ENCODE assay signal across 21 cellular contexts in genomic region chr1:239123243-239123642, GRCh38.
DNase-seq lines count a peak whose midpoint lies in the region; ATAC-seq, FAIRE-seq and TF ChIP-seq lines count a peak whose summit lies in the region.
"Had no signal": no experiment of that assay in that cellular context is flagged by ENCODE, and none has a peak within 500 bp of the region (broad histone marks: within the 10 kb centered on the region; RNA-seq: fewer than 3 reads in every experiment).

No MANE protein-coding gene starts in this region.

- H3K4me2 ChIP-seq in HepG2 (ENCODE audit: low read depth, low read length), result no peak overlapping the region
- no peak overlapping the region for H3K4me2 ChIP-seq in hepatocyte

- CTCF ChIA-PET in HepG2 (lab: Yijun Ruan, JAX; ENCODE audit: low intra/inter-chr PET ratio, low total read pairs), result no interaction called here
- CTCF ChIA-PET in A673 (lab: Charles Lee), result no interaction called here

- ATAC-seq in HepG2 (no peak), right lobe of liver (no peak), HG03521 (IDR thresholded peaks at IDR 0.05; ENCODE audit: unreplicated experiment) (no peak)
- no peak for ATAC-seq in stimulated activated naive CD8-positive, alpha-beta T cell treated with anti-CD3 and anti-CD28 coated beads, Interleukin-15, Interleukin-2, amounts not matched to agents 100 U/mL and 50 U/mL, for 24 hours

- no peak for FAIRE-seq in HepG2 (lab: Jason Lieb, UNC)
- FAIRE-seq: A204.1, GM12892, GM18507 had no signal

- no peaks in the 10 kb centered on the region for H3K9me2 ChIP-seq in hepatocyte (replicated peaks; ENCODE audit: insufficient read depth)

- H3K27ac ChIP-seq in HepG2 (ENCODE audit: extremely low read length, insufficient read depth, low read length), result no peak overlapping the region
- no peak overlapping the region for H3K27ac ChIP-seq in right lobe of liver
- no peak overlapping the region for H3K27ac ChIP-seq in hepatocyte
- no peak overlapping the region for H3K27ac ChIP-seq in A673 (ENCODE audit: low read depth, low read length, poor library complexity, severe bottlenecking)
- H3K27ac ChIP-seq: Peyer's patch had no signal

- H3K4me3 ChIP-seq in HepG2 (replicated peaks in 1 of 3; ENCODE audit: insufficient read depth in 1 of 3, low read depth in 2 of 3, low read length in 3 of 3) (no peak overlapping the region), right lobe of liver (no peak overlapping the region), hepatocyte (no peak overlapping the region), A673 (ENCODE audit: low read depth, low read length, poor library complexity, severe bottlenecking) (no peak overlapping the region)
- H3K4me3 ChIP-seq: Peyer's patch had no signal

- TF ChIP-seq CTCF in HepG2 (CRISPR knock-in tag; IDR thresholded peaks at IDR 0.05), result no peak
- TF ChIP-seq CTCF in right lobe of liver (IDR thresholded peaks at IDR 0.05), result no peak
- no peak for TF ChIP-seq CTCF in hepatocyte (IDR thresholded peaks at IDR 0.05; ENCODE audit: poor library complexity)
- TF ChIP-seq CTCF in A673 (conservative IDR thresholded peaks at IDR 0.05; ENCODE audit: low read depth, low read length), result no peak

- H3K4me1 ChIP-seq in HepG2 (ENCODE audit: insufficient read depth, low read length) (no peaks in the 10 kb centered on the region), right lobe of liver (no peaks in the 10 kb centered on the region), hepatocyte (ENCODE audit: insufficient read depth) (no peaks in the 10 kb centered on the region), A673 (ENCODE audit: insufficient read depth, low read length, poor library complexity, severe bottlenecking) (no peaks in the 10 kb centered on the region)
- H3K4me1 ChIP-seq: Caco-2, Peyer's patch had no signal

- no peaks in the 10 kb centered on the region for H3K79me2 ChIP-seq in HepG2 (ENCODE audit: insufficient read depth, low read length)
- no peaks in the 10 kb centered on the region for H3K79me2 ChIP-seq in hepatocyte

- WGBS in HepG2 (ENCODE audit: low lambda C conversion rate), result 43% methylated on average over 4 of the region's 4 CpGs
- 22% methylated on average over 4 of the region's 4 CpGs for WGBS in right lobe of liver (ENCODE audit: insufficient coverage, low coverage, low lambda C conversion rate, missing lambda C conversion rate)
- WGBS in hepatocyte (ENCODE audit: low lambda C conversion rate, missing lambda C conversion rate), result 78% methylated on average over 4 of the region's 4 CpGs

- DNase-seq in HepG2 (ENCODE audit: low spot score) (no peak), right lobe of liver (no peak), NOMO-1 treated with DMSO at 0.1 percent for 48 hours (lab: John Stamatoyannopoulos, UW; ENCODE audit: unreplicated experiment) (peak; percentile 52), hepatocyte (ENCODE audit: low spot score) (peak; percentile 13), A673 (ENCODE audit: low spot score) (no peak), T1000 (lab: John Stamatoyannopoulos, UW) (no peak)
- no peak for DNase-seq in stimulated activated naive CD8-positive, alpha-beta T cell treated with anti-CD3 and anti-CD28 coated beads, Interleukin-15, Interleukin-2, amounts not matched to agents 100 U/mL and 50 U/mL, for 24 hours
- DNase-seq: Caco-2; CD4-positive, alpha-beta T cell; DMS79; GOT3; MV-4-11; NCI-H1417 treated with DMSO at 0.1 percent for 48 hours; NCI-H187 treated with DMSO at 0.1 percent for 48 hours; NCI-H345; NCI-H524 treated with DMSO at 0.1 percent for 48 hours; Peyer's patch had no signal

- in situ Hi-C loops in HepG2 (cut with HindIII; ENCODE audit: extremely low pct_ligation_motif_present, low pct_unique_long_range_greater_than_20kb), result no loop called here

- H4K20me1 ChIP-seq in HepG2 (ENCODE audit: insufficient read depth, low read length), result no peaks in the 10 kb centered on the region
- no peaks in the 10 kb centered on the region for H4K20me1 ChIP-seq in hepatocyte (ENCODE audit: insufficient read depth, poor library complexity, severe bottlenecking)

- H3K27me3 ChIP-seq in HepG2 (ENCODE audit: control insufficient read depth in 1 of 2, insufficient read depth in 2 of 2, low read length in 2 of 2), result no peaks in the 10 kb centered on the region
- no peaks in the 10 kb centered on the region for H3K27me3 ChIP-seq in right lobe of liver
- H3K27me3 ChIP-seq in hepatocyte, result no peaks in the 10 kb centered on the region
- no peaks in the 10 kb centered on the region for H3K27me3 ChIP-seq in A673 (replicated peaks; ENCODE audit: insufficient read depth, low read depth, low read length, poor library complexity)
- H3K27me3 ChIP-seq: Peyer's patch had no signal

- no peak for TF ChIP-seq POLR2A in HepG2 (IDR thresholded peaks at IDR 0.05; ENCODE audit: insufficient read depth in 1 of 2, low read depth in 2 of 2, low read length in 2 of 2)
- TF ChIP-seq POLR2A in right lobe of liver (IDR thresholded peaks at IDR 0.05), result no peak

- BruUV-seq in HepG2 (replicated peaks; lab: Mats Ljungman, UMichigan) (no TSS peak), A673 (replicated peaks; lab: Mats Ljungman, UMichigan) (no TSS peak)

- H2AFZ ChIP-seq in HepG2 (ENCODE audit: low read length) (no peak overlapping the region), hepatocyte (no peak overlapping the region)

- TF ChIP-seq EP300 in HepG2 (IDR thresholded peaks at IDR 0.05; ENCODE audit: low read depth in 2 of 2, low read length in 2 of 2) (no peak), HepG2 (CRISPR knock-in tag; IDR thresholded peaks at IDR 0.05; ENCODE audit: borderline replicate concordance) (no peak)

- intact Hi-C loops in HepG2 (cut with micrococcal nuclease; ENCODE audit: unreplicated experiment) (no loop called here), right lobe of liver (cut with DNase I) (no loop called here), A673 (cut with micrococcal nuclease; ENCODE audit: unreplicated experiment) (no loop called here)

- H3K9me3 ChIP-seq in HepG2 (ENCODE audit: low read length) (peaks cover 93% of the 10 kb centered on the region), right lobe of liver (no peaks in the 10 kb centered on the region), hepatocyte (ENCODE audit: low read depth) (no peaks in the 10 kb centered on the region), A673 (ENCODE audit: low read depth, low read length, poor library complexity, severe bottlenecking) (no peaks in the 10 kb centered on the region)
- H3K9me3 ChIP-seq: Caco-2, Peyer's patch had no signal

- POLR2A ChIA-PET in HepG2 (lab: Yijun Ruan, JAX) (no interaction called here), A673 (lab: Charles Lee; ENCODE audit: low non-redundant PET) (no interaction called here)

- TF ChIP-seq RAD21 in HepG2 (CRISPR knock-in tag; IDR thresholded peaks at IDR 0.05), result no peak

- no peak overlapping the region for H3K9ac ChIP-seq in HepG2 (ENCODE audit: insufficient read depth, low read depth, low read length)

- no peaks in the 10 kb centered on the region for H3K36me3 ChIP-seq in HepG2 (replicated peaks in 1 of 2; ENCODE audit: control insufficient read depth in 1 of 2, insufficient read depth in 2 of 2, low read length in 2 of 2)
- H3K36me3 ChIP-seq in right lobe of liver, result no peaks in the 10 kb centered on the region
- H3K36me3 ChIP-seq in hepatocyte (replicated peaks; ENCODE audit: insufficient read depth, low read depth), result no peaks in the 10 kb centered on the region
- H3K36me3 ChIP-seq in A673 (ENCODE audit: insufficient read depth, low read length, poor library complexity, severe bottlenecking), result no peaks in the 10 kb centered on the region
- H3K36me3 ChIP-seq: Peyer's patch had no signal

TF ChIP-seq in HepG2, 621 proteins besides CTCF, POLR2A, EP300 and RAD21:
- no peak for TF ChIP-seq PBX2 (CRISPR knock-in tag; IDR thresholded peaks at IDR 0.05)
- TF ChIP-seq CEBPB (IDR thresholded peaks at IDR 0.05; ENCODE audit: borderline replicate concordance, low read depth, low read length), result peak; percentile 58; the same call in 1 of the 2 replicates
- TF ChIP-seq ZBTB2 (CRISPR knock-in tag; IDR thresholded peaks at IDR 0.05; ENCODE audit: low read depth), result no peak
- no peak for TF ChIP-seq DNMT1 (CRISPR knock-in tag; IDR thresholded peaks at IDR 0.05)
TF ChIP-seq in HepG2: peak in this region for 1.

Comparison
In these comparisons a context has a peak if more than half of its experiments do, and no peak if none do; other contexts are left out.
1. DNase-seq: peak in NOMO-1 treated with DMSO at 0.1 percent for 48 hours (single experiment) and hepatocyte (single experiment); none in HepG2 (single experiment), right lobe of liver (0 of 3), stimulated activated naive CD8-positive, alpha-beta T cell treated with anti-CD3 and anti-CD28 coated beads, Interleukin-15, Interleukin-2, amounts not matched to agents 100 U/mL and 50 U/mL, for 24 hours (single experiment), A673 (single experiment) and T1000 (single experiment).